In genomic region chr13:94246495-94246894, GRCh38 we compare ENCODE assay signal across 6 cellular contexts.
"Had no signal": no experiment of that assay in that cellular context is flagged by ENCODE, and none has a peak within 500 bp of the region (broad histone marks: within the 10 kb centered on the region; RNA-seq: fewer than 3 reads in every experiment).

No MANE protein-coding gene starts in this region.

- H3K27ac ChIP-seq: HL-60, KMS-11 had no signal

- H3K9ac ChIP-seq: KMS-11 had no signal

- FAIRE-seq: HTR-8/SVneo had no signal

- DNase-seq: IMR-90, KBM-7, KG1 had no signal

- H3K4me2 ChIP-seq: KMS-11 had no signal
